16 cellular contexts compared by ENCODE assay signal in the genomic region with DNA sequence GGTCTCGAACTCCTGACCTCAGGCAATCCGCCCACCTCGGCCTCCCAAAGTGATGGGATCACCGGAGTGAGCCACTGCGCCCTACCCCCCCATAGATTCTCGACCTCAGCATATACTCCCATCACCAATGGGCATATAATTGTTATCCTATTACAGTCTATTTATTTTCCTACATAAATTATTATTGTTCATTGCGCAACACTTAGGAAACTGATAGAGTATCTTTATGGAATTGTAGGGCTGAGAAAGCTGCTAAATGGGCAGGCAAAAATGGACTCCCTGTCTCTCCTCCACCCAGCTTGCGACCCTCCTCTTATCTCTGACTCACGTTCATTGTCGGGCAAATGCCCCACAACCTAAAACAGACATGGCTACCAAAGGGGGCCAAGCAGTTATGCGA. TPM values are rescaled to one million over a fixed set of nuclear protein-coding genes. Genes with fewer than 3 reads are reported as not detected.
A peak's percentile ranks its signal among the peaks of the same experiment; 100 is the strongest.
DNase-seq lines count a peak whose midpoint lies in the region; ATAC-seq, FAIRE-seq and TF ChIP-seq lines count a peak whose summit lies in the region.
"Had no signal": no experiment of that assay in that cellular context is flagged by ENCODE, and none has a peak within 500 bp of the region (broad histone marks: within the 10 kb centered on the region; RNA-seq: fewer than 3 reads in every experiment).

No MANE protein-coding gene starts in this region.

- no peak for TF ChIP-seq POLR2A in A549 (IDR thresholded peaks at IDR 0.05; ENCODE audit: low read length)

- no peak overlapping the region for H3K27ac ChIP-seq in A549
- H3K27ac ChIP-seq in CD8-positive, alpha-beta T cell (ENCODE audit: low read depth, low read length), result no peak overlapping the region

- H3K9me3 ChIP-seq in A549, result no peaks in the 10 kb centered on the region
- H3K9me3 ChIP-seq in CD8-positive, alpha-beta T cell (ENCODE audit: low read length), result no peaks in the 10 kb centered on the region
- H3K9me3 ChIP-seq: SK-N-SH had no signal

- no peak overlapping the region for H3K27ac Mint-ChIP-seq in CD8-positive, alpha-beta T cell
- no peak overlapping the region for H3K27ac Mint-ChIP-seq in activated T-helper 1 cell treated with anti-CD3 and anti-CD28 coated beads, Interleukin-12 subunit alpha, Interleukin-12 subunit beta, Interleukin-2, Interleukin-4 antibody, amounts not matched to agents 30 ng/mL and 10 ng/mL and 1 ng/mL, durations not matched to agents 14 hours and 24 hours and 36 hours
- no peak overlapping the region for H3K27ac Mint-ChIP-seq in memory B cell

- peaks cover 11% of the 10 kb centered on the region for H3K4me1 Mint-ChIP-seq in CD8-positive, alpha-beta T cell (ENCODE audit: low read depth)
- H3K4me1 Mint-ChIP-seq in activated T-helper 1 cell treated with anti-CD3 and anti-CD28 coated beads, Interleukin-12 subunit alpha, Interleukin-12 subunit beta, Interleukin-2, Interleukin-4 antibody, amounts not matched to agents 30 ng/mL and 10 ng/mL and 1 ng/mL, durations not matched to agents 14 hours and 24 hours and 36 hours (ENCODE audit: low read depth), result peaks cover 5% of the 10 kb centered on the region
- peaks cover 4% of the 10 kb centered on the region for H3K4me1 Mint-ChIP-seq in memory B cell

- ATAC-seq in A549 (no peak), memory B cell (ENCODE audit: low read depth) (no peak), HG03108 (IDR thresholded peaks at IDR 0.05; ENCODE audit: unreplicated experiment) (no peak), HG03045 (IDR thresholded peaks at IDR 0.05; ENCODE audit: unreplicated experiment) (no peak)
- ATAC-seq in CD8-positive, alpha-beta T cell, result no peak

- no peaks in the 10 kb centered on the region for H3K9me3 Mint-ChIP-seq in CD8-positive, alpha-beta T cell
- H3K9me3 Mint-ChIP-seq in activated T-helper 1 cell treated with anti-CD3 and anti-CD28 coated beads, Interleukin-12 subunit alpha, Interleukin-12 subunit beta, Interleukin-2, Interleukin-4 antibody, amounts not matched to agents 30 ng/mL and 10 ng/mL and 1 ng/mL, durations not matched to agents 14 hours and 24 hours and 36 hours, result no peaks in the 10 kb centered on the region
- H3K9me3 Mint-ChIP-seq in memory B cell, result no peaks in the 10 kb centered on the region

- peaks cover 68% of the 10 kb centered on the region for H3K27me3 Mint-ChIP-seq in CD8-positive, alpha-beta T cell (ENCODE audit: low read depth)
- peaks cover 44% of the 10 kb centered on the region for H3K27me3 Mint-ChIP-seq in activated T-helper 1 cell treated with anti-CD3 and anti-CD28 coated beads, Interleukin-12 subunit alpha, Interleukin-12 subunit beta, Interleukin-2, Interleukin-4 antibody, amounts not matched to agents 30 ng/mL and 10 ng/mL and 1 ng/mL, durations not matched to agents 14 hours and 24 hours and 36 hours (ENCODE audit: insufficient read depth)
- H3K27me3 Mint-ChIP-seq in memory B cell, result peaks cover 22% of the 10 kb centered on the region

- peaks cover 18% of the 10 kb centered on the region for H3K27me3 ChIP-seq in CD8-positive, alpha-beta T cell (ENCODE audit: insufficient read depth, low read length)

- no peaks in the 10 kb centered on the region for H3K4me1 ChIP-seq in A549
- H3K4me1 ChIP-seq in CD8-positive, alpha-beta T cell (ENCODE audit: insufficient read depth, low read length), result peaks cover 5% of the 10 kb centered on the region

- CTCF ChIA-PET in A549 (lab: Yijun Ruan, JAX), result no interaction called here
- CTCF ChIA-PET in CD8-positive, alpha-beta T cell (lab: Charles Lee), result no interaction called here

- peak overlapping the region; percentile 67 for H3K4me3 Mint-ChIP-seq in CD8-positive, alpha-beta T cell
- peak overlapping the region; percentile 16 for H3K4me3 Mint-ChIP-seq in activated T-helper 1 cell treated with anti-CD3 and anti-CD28 coated beads, Interleukin-12 subunit alpha, Interleukin-12 subunit beta, Interleukin-2, Interleukin-4 antibody, amounts not matched to agents 30 ng/mL and 10 ng/mL and 1 ng/mL, durations not matched to agents 14 hours and 24 hours and 36 hours
- H3K4me3 Mint-ChIP-seq in memory B cell, result peak overlapping the region; percentile 46

- no peak for FAIRE-seq in A549 (lab: Jason Lieb, UNC)
- FAIRE-seq: bronchial epithelial cell, frontal cortex, G401.6, islet of Langerhans, urothelium cell line had no signal

- WGBS in A549 (ENCODE audit: missing lambda C conversion rate), result 90% methylated on average over 11 of the region's 11 CpGs

- DNase-seq in A549 (ENCODE audit: low read depth in 1 of 2, low spot score in 1 of 2) (no peak), memory B cell (ENCODE audit: low spot score in 2 of 2) (no peak), amniotic stem cell (lab: John Stamatoyannopoulos, UW) (no peak), AML-193 (lab: John Stamatoyannopoulos, UW) (no peak)
- DNase-seq in CD8-positive, alpha-beta T cell, result no peak
- no peak for DNase-seq in activated T-helper 1 cell treated with anti-CD3 and anti-CD28 coated beads, Interleukin-12 subunit alpha, Interleukin-12 subunit beta, Interleukin-2, Interleukin-4 antibody, amounts not matched to agents 30 ng/mL and 10 ng/mL and 1 ng/mL, durations not matched to agents 14 hours and 24 hours and 36 hours (ENCODE audit: low spot score)
- DNase-seq: NCI-H510A, OCI-M1, SK-N-SH had no signal

- no peak for TF ChIP-seq RAD21 in A549 (conservative IDR thresholded peaks at IDR 0.05 in 1 of 2, IDR thresholded peaks at IDR 0.05 in 1 of 2)

- H3K4me2 ChIP-seq in A549, result peak overlapping the region; percentile 90; the same call in 1 of the 3 replicates

- POLR2A ChIA-PET in A549 (lab: Yijun Ruan, JAX), result no interaction called here
- POLR2A ChIA-PET in CD8-positive, alpha-beta T cell (lab: Charles Lee), result no interaction called here

- TF ChIP-seq CTCF in A549 (IDR thresholded peaks at IDR 0.05), result no peak
- TF ChIP-seq CTCF in CD8-positive, alpha-beta T cell (IDR thresholded peaks at IDR 0.05), result no peak

- intact Hi-C loops in CD8-positive, alpha-beta T cell (cut with DNase I, micrococcal nuclease), result no loop called here
- intact Hi-C loops in activated T-helper 1 cell treated with anti-CD3 and anti-CD28 coated beads, Interleukin-12 subunit alpha, Interleukin-12 subunit beta, Interleukin-2, Interleukin-4 antibody, amounts not matched to agents 30 ng/mL and 10 ng/mL and 1 ng/mL, durations not matched to agents 14 hours and 24 hours and 36 hours (cut with micrococcal nuclease), result no loop called here

- H3K36me3 ChIP-seq in CD8-positive, alpha-beta T cell (ENCODE audit: insufficient read depth, low read length), result no peaks in the 10 kb centered on the region

- TF ChIP-seq EP300 in A549 (IDR thresholded peaks at IDR 0.05), result no peak

- no peak overlapping the region for H3K4me3 ChIP-seq in A549
- no peak overlapping the region for H3K4me3 ChIP-seq in CD8-positive, alpha-beta T cell (ENCODE audit: low read depth, low read length)

- no peaks in the 10 kb centered on the region for H3K36me3 Mint-ChIP-seq in CD8-positive, alpha-beta T cell
- no peaks in the 10 kb centered on the region for H3K36me3 Mint-ChIP-seq in activated T-helper 1 cell treated with anti-CD3 and anti-CD28 coated beads, Interleukin-12 subunit alpha, Interleukin-12 subunit beta, Interleukin-2, Interleukin-4 antibody, amounts not matched to agents 30 ng/mL and 10 ng/mL and 1 ng/mL, durations not matched to agents 14 hours and 24 hours and 36 hours (ENCODE audit: low read depth)
- no peaks in the 10 kb centered on the region for H3K36me3 Mint-ChIP-seq in memory B cell

TF ChIP-seq in A549, 52 proteins besides CTCF, POLR2A, EP300 and RAD21:
- TF ChIP-seq, protein P1, sequence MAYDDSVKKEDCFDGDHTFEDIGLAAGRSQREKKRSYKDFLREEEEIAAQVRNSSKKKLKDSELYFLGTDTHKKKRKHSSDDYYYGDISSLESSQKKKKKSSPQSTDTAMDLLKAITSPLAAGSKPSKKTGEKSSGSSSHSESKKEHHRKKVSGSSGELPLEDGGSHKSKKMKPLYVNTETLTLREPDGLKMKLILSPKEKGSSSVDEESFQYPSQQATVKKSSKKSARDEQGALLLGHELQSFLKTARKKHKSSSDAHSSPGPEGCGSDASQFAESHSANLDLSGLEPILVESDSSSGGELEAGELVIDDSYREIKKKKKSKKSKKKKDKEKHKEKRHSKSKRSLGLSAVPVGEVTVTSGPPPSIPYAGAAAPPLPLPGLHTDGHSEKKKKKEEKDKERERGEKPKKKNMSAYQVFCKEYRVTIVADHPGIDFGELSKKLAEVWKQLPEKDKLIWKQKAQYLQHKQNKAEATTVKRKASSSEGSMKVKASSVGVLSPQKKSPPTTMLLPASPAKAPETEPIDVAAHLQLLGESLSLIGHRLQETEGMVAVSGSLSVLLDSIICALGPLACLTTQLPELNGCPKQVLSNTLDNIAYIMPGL (CRISPR knock-in tag; IDR thresholded peaks at IDR 0.05; ENCODE audit: borderline replicate concordance), result no peak
- TF ChIP-seq CEBPB (IDR thresholded peaks at IDR 0.05), result peak; percentile 64 to 79; a peak in 3 of 4 replicates

RNA-seq across cellular contexts. Expression of gene ERVMER34-1, which starts 1.0 kb away (rescaled TPM):
- polyA plus RNA-seq in A549 (2011; rRNA removed) (0.59 and 0.60 TPM in 2 replicates), A549 (2017; fragmentation: RNase III; extraction: RNeasy Plus Mini Kit Qiagen cat#74134 plus additional on column Dnase treatment) (0.41 to 0.52 TPM (median 0.47 TPM) in 3 replicates)
- 0.29 and 0.30 TPM in 2 replicates for polyA plus RNA-seq in A549 (2012; cell fraction: cytosol; rRNA removed)
- 0.14 and 0.34 TPM in 2 replicates for polyA plus RNA-seq in A549 (2012; cell fraction: nucleus; rRNA removed)
- 0.08 and 0.34 TPM in 2 replicates for polyA minus RNA-seq in A549 (2011; rRNA and poly(A)+ RNA removed)
- not detected for total RNA-seq in CD8-positive, alpha-beta T cell
- 0.05 TPM in 1 of 2 replicates, not detected in the other for total RNA-seq in activated T-helper 1 cell treated with anti-CD3 and anti-CD28 coated beads, Interleukin-12 subunit alpha, Interleukin-12 subunit beta, Interleukin-2, Interleukin-4 antibody, amounts not matched to agents 30 ng/mL and 10 ng/mL and 1 ng/mL, durations not matched to agents 14 hours and 24 hours and 36 hours

Comparison
In these comparisons a context has a peak if more than half of its experiments do, and no peak if none do; other contexts are left out.
1. H3K4me3 Mint-ChIP-seq: peak in every context shown above with its lines; median percentile 67 in CD8-positive, alpha-beta T cell; 46 in memory B cell; 16 in activated T-helper 1 cell treated with anti-CD3 and anti-CD28 coated beads, Interleukin-12 subunit alpha, Interleukin-12 subunit beta, Interleukin-2, Interleukin-4 antibody, amounts not matched to agents 30 ng/mL and 10 ng/mL and 1 ng/mL, durations not matched to agents 14 hours and 24 hours and 36 hours.